Comparison of ENCODE assay signal across 1 cellular context in genomic region chr10:24952146-24952700, GRCh38.
A peak's percentile ranks its signal among the peaks of the same experiment; 100 is the strongest.
TF ChIP-seq lines count a peak whose summit lies in the region.

Gene PRTFDC1 (minus strand): TSS chr10:24952606. CDS start chr10:24952575, 31 bp downstream.

TF ChIP-seq in K562, 482 proteins besides CTCF, POLR2A, EP300 and RAD21 (continued from another document and continues in another):
- TF ChIP-seq XRCC5 (IDR thresholded peaks at IDR 0.05; ENCODE audit: low read depth, low read length): 0 out of 2 replicates have a peak, but pooled peaks have one; percentile 16
- no peak for TF ChIP-seq CREBBP (IDR thresholded peaks at IDR 0.05; ENCODE audit: low read depth, low read length)
- no peak for TF ChIP-seq MYNN (IDR thresholded peaks at IDR 0.05)
- TF ChIP-seq MYNN (CRISPR knock-in tag; IDR thresholded peaks at IDR 0.05): no peak
- TF ChIP-seq ZBTB43 (CRISPR knock-in tag; IDR thresholded peaks at IDR 0.05): no peak
- no peak for TF ChIP-seq ZNF57 (CRISPR knock-in tag; IDR thresholded peaks at IDR 0.05)
- no peak for TF ChIP-seq ZNF318 (IDR thresholded peaks at IDR 0.05; ENCODE audit: borderline replicate concordance in 1 of 2, low read depth in 1 of 2)
- no peak for TF ChIP-seq ZNF778 (CRISPR knock-in tag; IDR thresholded peaks at IDR 0.05)
- peak; percentile 39; the same call in 1 of the 2 replicates for TF ChIP-seq ZNF143 (CRISPR knock-in tag; IDR thresholded peaks at IDR 0.05)
- no peak for TF ChIP-seq PCBP1 (IDR thresholded peaks at IDR 0.05; ENCODE audit: low read depth, low read length, poor library complexity, severe bottlenecking)
- TF ChIP-seq RREB1 (CRISPR knock-in tag; IDR thresholded peaks at IDR 0.05): no peak
- TF ChIP-seq GATA2 (CRISPR knock-in tag; IDR thresholded peaks at IDR 0.05): no peak
- TF ChIP-seq RBFOX2 (IDR thresholded peaks at IDR 0.05; ENCODE audit: low read depth, low read length): peak; percentile 91
- no peak for TF ChIP-seq NKRF (IDR thresholded peaks at IDR 0.05; ENCODE audit: borderline replicate concordance)
- TF ChIP-seq RBBP5 (IDR thresholded peaks at IDR 0.05; ENCODE audit: borderline replicate concordance, insufficient read depth, low read length, poor library complexity, severe bottlenecking): peak; percentile 53
- TF ChIP-seq GABPB1 (CRISPR knock-in tag; IDR thresholded peaks at IDR 0.05): no peak
- TF ChIP-seq ZNF511 (CRISPR knock-in tag; IDR thresholded peaks at IDR 0.05): 0 out of 2 replicates have a peak, but pooled peaks have one; percentile 25
- no peak for TF ChIP-seq ZNF311 (CRISPR knock-in tag; IDR thresholded peaks at IDR 0.05)
- TF ChIP-seq TRIM28 (IDR thresholded peaks at IDR 0.05): no peak
- TF ChIP-seq KDM2B (CRISPR knock-in tag; IDR thresholded peaks at IDR 0.05): no peak
- TF ChIP-seq E2F1 (CRISPR knock-in tag; IDR thresholded peaks at IDR 0.05): no peak
- no peak for TF ChIP-seq ZNF224 (CRISPR knock-in tag; IDR thresholded peaks at IDR 0.05)
- no peak for TF ChIP-seq DMBX1 (CRISPR knock-in tag; IDR thresholded peaks at IDR 0.05; ENCODE audit: borderline replicate concordance)
- no peak for TF ChIP-seq ZBTB34 (CRISPR knock-in tag; IDR thresholded peaks at IDR 0.05)
- TF ChIP-seq CGGBP1 (CRISPR knock-in tag; IDR thresholded peaks at IDR 0.05): no peak
- no peak for TF ChIP-seq MXI1 (IDR thresholded peaks at IDR 0.05; ENCODE audit: low read depth, low read length)
- peak; percentile 19 for TF ChIP-seq NEUROD1 (IDR thresholded peaks at IDR 0.05; ENCODE audit: borderline replicate concordance, low read depth, low read length, partially characterized antibody)
- TF ChIP-seq MAX (CRISPR knock-in tag; IDR thresholded peaks at IDR 0.05): 0 out of 2 replicates have a peak, but pooled peaks have one; percentile 41
- TF ChIP-seq TGIF2 (CRISPR knock-in tag; IDR thresholded peaks at IDR 0.05): no peak
- TF ChIP-seq PPARD (CRISPR knock-in tag; IDR thresholded peaks at IDR 0.05): no peak
- no peak for TF ChIP-seq BDP1 (IDR thresholded peaks at IDR 0.05; ENCODE audit: insufficient read depth, insufficient read length)
- TF ChIP-seq RB1 (IDR thresholded peaks at IDR 0.05; ENCODE audit: low read depth): no peak
- no peak for TF ChIP-seq ZNF217 (CRISPR knock-in tag; IDR thresholded peaks at IDR 0.05)
- TF ChIP-seq SIRT6 (IDR thresholded peaks at IDR 0.05; ENCODE audit: low read depth, low read length): no peak
- no peak for TF ChIP-seq SMC3 (conservative IDR thresholded peaks at IDR 0.05; ENCODE audit: insufficient read depth, low read depth, low read length)
- no peak for TF ChIP-seq U2AF1 (optimal IDR thresholded peaks at IDR 0.05; ENCODE audit: low read depth, low read length)
- TF ChIP-seq PRPF4 (IDR thresholded peaks at IDR 0.05; ENCODE audit: insufficient read depth, low read depth, low read length, poor library complexity, severe bottlenecking): peak; percentile 43
- no peak for TF ChIP-seq ZNF133 (CRISPR knock-in tag; IDR thresholded peaks at IDR 0.05)
- TF ChIP-seq BRCA1 (IDR thresholded peaks at IDR 0.05): no peak
- TF ChIP-seq BRCA1 (CRISPR knock-in tag; IDR thresholded peaks at IDR 0.05): no peak
- TF ChIP-seq ELF4 (CRISPR knock-in tag; IDR thresholded peaks at IDR 0.05): no peak
- TF ChIP-seq ZNF586 (CRISPR knock-in tag; conservative IDR thresholded peaks at IDR 0.05): no peak
- no peak for TF ChIP-seq EHMT2 (IDR thresholded peaks at IDR 0.05)
